8 cellular contexts compared by ENCODE assay signal in the genomic region with DNA sequence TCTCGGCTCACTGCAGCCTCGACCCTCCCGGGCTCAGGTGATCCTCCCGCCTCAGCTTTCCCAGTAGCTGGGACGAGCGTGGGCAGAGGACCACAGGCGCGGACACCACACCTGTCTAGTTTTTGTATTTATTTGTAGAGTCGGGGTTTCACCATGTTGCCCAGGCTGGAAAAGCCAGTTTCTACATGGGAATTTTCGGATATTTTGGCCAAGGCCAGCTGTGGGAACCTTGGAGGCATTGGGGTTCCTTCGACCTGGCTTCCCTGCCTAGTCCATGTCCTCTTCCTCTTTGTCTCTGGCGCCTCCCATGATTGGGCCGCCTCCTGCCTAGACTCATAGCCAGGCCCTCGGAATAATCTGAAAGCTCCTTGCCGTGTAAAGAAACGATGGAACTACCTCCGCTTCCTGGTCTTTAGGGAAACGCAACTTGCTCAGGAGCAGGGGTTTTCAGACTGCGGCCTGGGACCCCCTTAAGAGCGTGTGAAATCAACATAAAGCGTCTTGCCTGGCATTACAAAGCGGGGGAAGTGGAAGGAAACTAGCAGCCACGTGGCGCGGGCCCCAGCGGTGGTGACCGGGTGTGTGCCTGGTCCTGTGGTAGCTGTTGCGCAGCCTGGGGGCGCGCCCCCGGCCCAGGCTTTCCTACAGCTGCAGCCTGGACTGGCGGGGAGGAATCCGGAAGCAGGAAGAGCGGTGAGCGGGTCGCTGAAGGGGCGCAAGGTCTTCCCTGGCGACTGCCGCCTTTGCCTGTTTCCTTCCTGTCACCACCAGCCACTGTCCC.
DNase-seq lines count a peak whose midpoint lies in the region; ATAC-seq and TF ChIP-seq lines count a peak whose summit lies in the region.

No MANE protein-coding gene starts in this region.

- peaks cover 50 to 58% (median 55%) of the 10 kb centered on the region in 10 experiments for H3K4me1 ChIP-seq in BLaER1 treated with 17β-estradiol and CSF1 and Interleukin-3, amounts not matched to agents 10 nM and 100 nM
- H3K4me1 ChIP-seq in muscle layer of colon (ENCODE audit: insufficient read depth, low read length): peaks cover 31% of the 10 kb centered on the region

- peak overlapping the region; percentile 94 to 100 (median 98) for H3K9ac ChIP-seq in BLaER1 treated with 17β-estradiol and CSF1 and Interleukin-3, amounts not matched to agents 10 nM and 100 nM
- H3K9ac ChIP-seq in muscle layer of colon (ENCODE audit: low read length): peak overlapping the region; percentile 65

- peak overlapping the region; percentile 91 to 98 (median 97) for H3K27ac ChIP-seq in BLaER1 treated with 17β-estradiol and CSF1 and Interleukin-3, amounts not matched to agents 10 nM and 100 nM
- H3K27ac ChIP-seq in KOPT-K1 (ENCODE audit: low read depth, low read length, poor library complexity, severe bottlenecking) (peak overlapping the region; percentile 97), muscle layer of colon (ENCODE audit: low read depth, low read length) (peak overlapping the region; percentile 27)

- peaks cover 31 to 36% (median 35%) of the 10 kb centered on the region in 11 experiments for H4K20me1 ChIP-seq in BLaER1 treated with 17β-estradiol and CSF1 and Interleukin-3, amounts not matched to agents 10 nM and 100 nM

- H3K4me3 ChIP-seq in BLaER1 treated with 17β-estradiol and CSF1 and Interleukin-3, amounts not matched to agents 10 nM and 100 nM: peak overlapping the region; percentile 89 to 99 (median 96)
- H3K4me3 ChIP-seq in epithelial cell of esophagus (ENCODE audit: low read length): peak overlapping the region; percentile 75
- H3K4me3 ChIP-seq in muscle layer of colon (ENCODE audit: low read depth in 1 of 2, low read length in 2 of 2): peak overlapping the region; percentile 51 to 64

- H3K36me3 ChIP-seq in BLaER1 treated with 17β-estradiol and CSF1 and Interleukin-3, amounts not matched to agents 10 nM and 100 nM: peaks cover 28 to 34% (median 31%) of the 10 kb centered on the region in 11 experiments
- H3K36me3 ChIP-seq in KOPT-K1 (ENCODE audit: insufficient read depth, low read length): peaks cover 33% of the 10 kb centered on the region
- H3K36me3 ChIP-seq in muscle layer of colon (ENCODE audit: insufficient read depth, low read length): peaks cover 27% of the 10 kb centered on the region

- peaks cover 0 to 6% (median 0%) of the 10 kb centered on the region in 11 experiments; a peak in 1 of 22 replicates for H3K9me3 ChIP-seq in BLaER1 treated with 17β-estradiol and CSF1 and Interleukin-3, amounts not matched to agents 10 nM and 100 nM (replicated peaks in 1 of 11)
- no peaks in the 10 kb centered on the region for H3K9me3 ChIP-seq in KOPT-K1 (ENCODE audit: insufficient read depth, low read length, poor library complexity, severe bottlenecking)
- no peaks in the 10 kb centered on the region for H3K9me3 ChIP-seq in muscle layer of colon (ENCODE audit: low read length)

- DNase-seq in activated CD8-positive, alpha-beta memory T cell treated with anti-CD3 and anti-CD28 coated beads, Interleukin-2, amount 50 U/mL, for 48 hours: peak; percentile 84
- DNase-seq in epithelial cell of esophagus (ENCODE audit: low read depth) (peak; percentile 65), HK-2 (ENCODE audit: unreplicated experiment) (no peak)
- DNase-seq in stimulated activated naive CD4-positive, alpha-beta T cell (lab: John Stamatoyannopoulos, UW): peak; percentile 11 to 46 (median 30)

- H3K27me3 ChIP-seq in BLaER1 treated with 17β-estradiol and CSF1 and Interleukin-3, amounts not matched to agents 10 nM and 100 nM: no peaks in the 10 kb centered on the region
- no peaks in the 10 kb centered on the region for H3K27me3 ChIP-seq in muscle layer of colon (ENCODE audit: control insufficient read depth in 1 of 2, insufficient read depth in 2 of 2, low read length in 2 of 2)

- no peak for ATAC-seq in GM19452 (IDR thresholded peaks at IDR 0.05; ENCODE audit: unreplicated experiment)

- H3K4me2 ChIP-seq in BLaER1 treated with 17β-estradiol and CSF1 and Interleukin-3, amounts not matched to agents 10 nM and 100 nM: peak overlapping the region; percentile 86 to 98 (median 92)

- TF ChIP-seq CTCF in epithelial cell of esophagus (IDR thresholded peaks at IDR 0.05; ENCODE audit: insufficient read depth, low read depth, low read length, missing control alignments): peak; percentile 7

Comparison
In these comparisons a context has a peak if more than half of its experiments do, and no peak if none do; other contexts are left out.
1. H3K27ac ChIP-seq: peak in every context shown above with its lines; median percentile 97 in BLaER1 treated with 17β-estradiol and CSF1 and Interleukin-3, amounts not matched to agents 10 nM and 100 nM; 97 in KOPT-K1; 27 in muscle layer of colon.